ENCODE assay signal across 22 cellular contexts in the genomic region with DNA sequence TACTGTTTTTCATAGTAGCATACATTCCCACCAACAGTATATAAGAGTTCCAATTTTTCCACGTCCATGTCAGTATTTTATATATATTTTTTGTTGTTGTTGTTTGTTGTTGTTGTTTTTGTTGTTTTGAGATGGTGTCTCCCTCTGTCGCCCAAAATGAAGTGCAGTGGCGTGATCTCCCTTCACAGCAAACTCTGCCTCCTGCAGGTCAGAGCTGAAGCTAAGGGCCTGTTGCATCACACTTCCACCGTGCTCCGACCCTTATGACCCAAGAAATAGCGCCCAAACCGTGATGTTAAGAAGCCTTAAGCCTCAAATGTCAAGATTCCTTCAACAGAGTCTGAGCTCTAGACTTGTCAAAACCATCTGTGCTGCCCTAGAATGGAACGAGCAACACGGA.
"Had no signal": no experiment of that assay in that cellular context is flagged by ENCODE, and none has a peak within 500 bp of the region (broad histone marks: within the 10 kb centered on the region; RNA-seq: fewer than 3 reads in every experiment).

No MANE protein-coding gene starts in this region.

- H3K9me3 Mint-ChIP-seq: activated naive CD4-positive, alpha-beta T cell treated with anti-CD3 and anti-CD28 coated beads, Interleukin-2, amount 50 U/mL, for 24 hours; brain; dendritic cell treated with granulocyte-macrophage colony-stimulating factor and Interleukin-4, amounts not matched to agents 40 ng/mL and 50 ng/mL, for 4 days; memory B cell; stimulated activated naive CD8-positive, alpha-beta T cell treated with anti-CD3 and anti-CD28 coated beads, Interleukin-15, amount 100 ng/mL, for 72 hours had no signal

- H3K36me3 Mint-ChIP-seq: activated naive CD4-positive, alpha-beta T cell treated with anti-CD3 and anti-CD28 coated beads, Interleukin-2, amount 50 U/mL, for 24 hours; brain; memory B cell had no signal

- H3K27ac Mint-ChIP-seq: activated naive CD4-positive, alpha-beta T cell treated with anti-CD3 and anti-CD28 coated beads, Interleukin-2, amount 50 U/mL, for 24 hours; brain; dendritic cell treated with granulocyte-macrophage colony-stimulating factor and Interleukin-4, amounts not matched to agents 40 ng/mL and 50 ng/mL, for 4 days; memory B cell; nephron progenitor cell; stimulated activated naive CD8-positive, alpha-beta T cell treated with anti-CD3 and anti-CD28 coated beads, Interleukin-15, amount 100 ng/mL, for 72 hours had no signal

- H3K4me3 ChIP-seq: heart right ventricle, mucosa of descending colon, right lobe of liver, skin epidermis, tibial artery had no signal

- H3K27me3 ChIP-seq: heart right ventricle, right lobe of liver, tibial artery had no signal

- H3K27me3 Mint-ChIP-seq: activated naive CD4-positive, alpha-beta T cell treated with anti-CD3 and anti-CD28 coated beads, Interleukin-2, amount 50 U/mL, for 24 hours; brain; dendritic cell treated with granulocyte-macrophage colony-stimulating factor and Interleukin-4, amounts not matched to agents 40 ng/mL and 50 ng/mL, for 4 days; memory B cell; stimulated activated naive CD8-positive, alpha-beta T cell treated with anti-CD3 and anti-CD28 coated beads, Interleukin-15, amount 100 ng/mL, for 72 hours had no signal

- H3K4me3 Mint-ChIP-seq: activated naive CD4-positive, alpha-beta T cell treated with anti-CD3 and anti-CD28 coated beads, Interleukin-2, amount 50 U/mL, for 24 hours; brain; dendritic cell treated with granulocyte-macrophage colony-stimulating factor and Interleukin-4, amounts not matched to agents 40 ng/mL and 50 ng/mL, for 4 days; memory B cell; nephron progenitor cell; stimulated activated naive CD8-positive, alpha-beta T cell treated with anti-CD3 and anti-CD28 coated beads, Interleukin-15, amount 100 ng/mL, for 72 hours had no signal

- FAIRE-seq: TTC549 had no signal

- ATAC-seq: heart right ventricle; left colon; mucosa of descending colon; right lobe of liver; stimulated activated naive CD8-positive, alpha-beta T cell treated with anti-CD3 and anti-CD28 coated beads, Interleukin-15, amount 100 ng/mL, for 72 hours had no signal

- H3K9me3 ChIP-seq: heart right ventricle, right lobe of liver, tibial artery had no signal

- H3K4me1 ChIP-seq: heart right ventricle, right lobe of liver, tibial artery had no signal

- H3K36me3 ChIP-seq: heart right ventricle, right lobe of liver, tibial artery had no signal

- H3K27ac ChIP-seq: heart right ventricle, right lobe of liver, skin epidermis, tibial artery had no signal

- DNase-seq: activated gamma-delta T cell treated with Interleukin-2 at 50 U/mL for 16 hours; activated T-cell treated with anti-CD3 and anti-CD28 coated beads, Interleukin-2, amount 50 U/mL, for 1 hour; aorta; effector CD4-positive, alpha-beta T cell; erythroblast; foreskin fibroblast; heart right ventricle; islet precursor cell; left colon; mucosa of descending colon; nephron progenitor cell; nucleus accumbens; right lobe of liver; stimulated activated CD4-positive, alpha-beta T cell treated with anti-CD3 and anti-CD28 coated beads, Interleukin-1b, Interleukin-23, amount 100 ng/mL, for 48 hours; stimulated activated naive CD8-positive, alpha-beta T cell treated with anti-CD3 and anti-CD28 coated beads, Interleukin-15, amount 100 ng/mL, for 72 hours; tibial artery had no signal

- H3K4me1 Mint-ChIP-seq: activated naive CD4-positive, alpha-beta T cell treated with anti-CD3 and anti-CD28 coated beads, Interleukin-2, amount 50 U/mL, for 24 hours; brain; memory B cell; nephron progenitor cell; stimulated activated naive CD8-positive, alpha-beta T cell treated with anti-CD3 and anti-CD28 coated beads, Interleukin-15, amount 100 ng/mL, for 72 hours had no signal
